ENCODE assay signal across 9 cellular contexts in the genomic region with DNA sequence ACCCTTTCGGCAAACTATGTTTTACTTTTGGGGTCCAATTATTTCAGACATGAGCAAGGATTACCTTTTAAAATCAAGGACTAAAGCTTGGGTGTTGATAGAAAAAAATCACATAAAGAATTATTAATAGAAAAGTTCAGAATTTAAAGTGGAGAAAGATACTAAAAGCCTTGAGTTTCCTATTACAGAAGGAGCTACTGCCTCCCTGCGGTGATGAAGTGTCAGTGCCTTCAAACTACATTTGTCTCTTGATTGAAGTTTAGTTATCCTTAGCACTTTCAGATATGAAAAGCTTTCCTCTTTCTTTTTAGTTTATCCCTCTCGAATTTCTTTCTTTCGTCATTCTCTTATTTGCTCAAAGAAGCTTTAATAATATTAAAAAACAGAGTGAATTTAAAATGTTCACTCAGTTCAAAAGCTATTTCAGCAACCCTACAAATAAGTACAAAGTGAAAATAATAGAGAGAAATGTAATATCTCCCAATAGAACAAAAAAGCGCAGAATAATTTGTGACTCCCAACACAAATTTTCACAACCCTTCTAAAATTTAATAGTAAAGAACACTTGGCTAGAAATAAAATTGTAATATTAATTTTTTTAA.
DNase-seq lines count a peak whose midpoint lies in the region; ATAC-seq, FAIRE-seq and TF ChIP-seq lines count a peak whose summit lies in the region.
"Had no signal": no experiment of that assay in that cellular context is flagged by ENCODE, and none has a peak within 500 bp of the region (broad histone marks: within the 10 kb centered on the region; RNA-seq: fewer than 3 reads in every experiment).

No MANE protein-coding gene starts in this region.

- H3K4me2 ChIP-seq in keratinocyte (ENCODE audit: control insufficient read depth, extremely low read depth, insufficient read depth, low read depth, low read length): no peak overlapping the region

- H3K27me3 ChIP-seq in keratinocyte (ENCODE audit: control insufficient read depth, extremely low read depth, insufficient read depth, low read length) (no peaks in the 10 kb centered on the region), vagina (no peaks in the 10 kb centered on the region)

- H3K27me3 Mint-ChIP-seq in CD14-positive monocyte (ENCODE audit: low read depth in 3 of 3): peaks cover 0 to 4% (median 0%) of the 10 kb centered on the region in 3 donors

- H3K4me3 Mint-ChIP-seq in CD14-positive monocyte: no peak overlapping the region
- H3K4me3 Mint-ChIP-seq: T-helper 1 cell treated with Interleukin-12 subunit alpha and Interleukin-12 subunit beta and Interleukin-4 antibody, amounts not matched to agents 30 μg/mL and 1 μg/mL, for 36 hours had no signal

- H2AFZ ChIP-seq in keratinocyte (ENCODE audit: control insufficient read depth, low read length): no peak overlapping the region

- H4K20me1 ChIP-seq in keratinocyte (ENCODE audit: control insufficient read depth, extremely low read depth, insufficient read depth, low read length): no peaks in the 10 kb centered on the region

- no peak overlapping the region for H3K27ac Mint-ChIP-seq in CD14-positive monocyte
- H3K27ac Mint-ChIP-seq: T-helper 1 cell treated with Interleukin-12 subunit alpha and Interleukin-12 subunit beta and Interleukin-4 antibody, amounts not matched to agents 30 μg/mL and 1 μg/mL, for 36 hours had no signal

- no peak overlapping the region for H3K9ac ChIP-seq in keratinocyte (ENCODE audit: control insufficient read depth, extremely low read depth, insufficient read depth, low read length)

- H3K9me3 ChIP-seq in keratinocyte (ENCODE audit: control insufficient read depth, low read depth, low read length) (no peaks in the 10 kb centered on the region), vagina (no peaks in the 10 kb centered on the region)

- H3K27ac ChIP-seq in keratinocyte (ENCODE audit: control insufficient read depth, insufficient read depth, low read length) (no peak overlapping the region), vagina (no peak overlapping the region)

- TF ChIP-seq POLR2A in vagina (IDR thresholded peaks at IDR 0.05): no peak

- H3K36me3 ChIP-seq in keratinocyte (ENCODE audit: control insufficient read depth in 2 of 2, extremely low read depth in 1 of 2, insufficient read depth in 2 of 2, low read length in 2 of 2) (no peaks in the 10 kb centered on the region), vagina (no peaks in the 10 kb centered on the region)

- TF ChIP-seq CTCF in CD14-positive monocyte (IDR thresholded peaks at IDR 0.05) (peak; percentile 89), astrocyte of the cerebellum (IDR thresholded peaks at IDR 0.05; ENCODE audit: low read depth, low read length, missing control alignments) (peak; percentile 84), keratinocyte (optimal IDR thresholded peaks at IDR 0.05 in 1 of 3, IDR thresholded peaks at IDR 0.05 in 1 of 3, conservative IDR thresholded peaks at IDR 0.05 in 1 of 3; ENCODE audit: extremely low read depth in 1 of 3, insufficient read depth in 2 of 3, low read length in 3 of 3) (peak in 2 of 3 experiments; percentile 68 to 70), vagina (IDR thresholded peaks at IDR 0.05) (peak; percentile 24 to 48 (median 42))

- peaks cover 12% of the 10 kb centered on the region for H3K4me1 Mint-ChIP-seq in CD14-positive monocyte

- in situ Hi-C loops in astrocyte of the cerebellum (cut with HindIII; ENCODE audit: low sequenced_read_pairs): no loop called here

- H3K36me3 Mint-ChIP-seq in CD14-positive monocyte: no peaks in the 10 kb centered on the region

- DNase-seq in CD14-positive monocyte (ENCODE audit: low spot score) (no peak), NCI-H2227 treated with DMSO at 0.1 percent for 48 hours (lab: John Stamatoyannopoulos, UW) (peak; percentile 36), astrocyte of the cerebellum (ENCODE audit: low read depth) (peak; percentile 49), keratinocyte (ENCODE audit: low read depth, low spot score) (no peak), vagina (ENCODE audit: extremely low spot score in 2 of 2) (no peak), HK-2 (ENCODE audit: unreplicated experiment) (no peak)

- H3K4me1 ChIP-seq in keratinocyte (ENCODE audit: control insufficient read depth, extremely low read depth, insufficient read depth, low read length): no peaks in the 10 kb centered on the region
- no peaks in the 10 kb centered on the region for H3K4me1 ChIP-seq in vagina

- no peaks in the 10 kb centered on the region for H3K79me2 ChIP-seq in keratinocyte (ENCODE audit: control insufficient read depth, insufficient read depth, low read length)

- H3K9me1 ChIP-seq in keratinocyte (ENCODE audit: control insufficient read depth, extremely low read depth, insufficient read depth, low read length): no peaks in the 10 kb centered on the region

- peaks cover 0 to 2% (median 0%) of the 10 kb centered on the region in 7 donors for H3K9me3 Mint-ChIP-seq in CD14-positive monocyte
- H3K9me3 Mint-ChIP-seq: T-helper 1 cell treated with Interleukin-12 subunit alpha and Interleukin-12 subunit beta and Interleukin-4 antibody, amounts not matched to agents 30 μg/mL and 1 μg/mL, for 36 hours had no signal

- peak; percentile 78 for ATAC-seq in GM18498 (IDR thresholded peaks at IDR 0.05; ENCODE audit: unreplicated experiment)
- peak; percentile 87 for ATAC-seq in HG02973 (IDR thresholded peaks at IDR 0.05; ENCODE audit: unreplicated experiment)

- dilution Hi-C loops in keratinocyte (cut with MboI; ENCODE audit: extremely low pct_ligation_motif_present, low sequenced_read_pairs): no loop called here

- FAIRE-seq in keratinocyte (lab: Jason Lieb, UNC): no peak

- H3K4me3 ChIP-seq in astrocyte of the cerebellum (ENCODE audit: low read depth, low read length): no peak overlapping the region
- no peak overlapping the region for H3K4me3 ChIP-seq in keratinocyte (ENCODE audit: control insufficient read depth in 2 of 3, extremely low read depth in 1 of 3, insufficient read depth in 2 of 3, low read depth in 1 of 3, low read length in 3 of 3)
- H3K4me3 ChIP-seq in vagina: no peak overlapping the region

- intact Hi-C loops in CD14-positive monocyte (cut with micrococcal nuclease) (loop anchor here in 1 of 2 donors (10.0 kb wide), 1 partner anchor 291 kb away; no protein-coding TSS in a partner anchor), vagina (cut with DNase I) (no loop called here)

Comparison
In these comparisons a context has a peak if more than half of its experiments do, and no peak if none do; other contexts are left out.
1. DNase-seq: peak in NCI-H2227 treated with DMSO at 0.1 percent for 48 hours (single experiment) and astrocyte of the cerebellum (single experiment); none in CD14-positive monocyte (single experiment), keratinocyte (single experiment), vagina (0 of 2) and HK-2 (single experiment).
2. Peak in every context shown above with its lines, with median percentiles within 50 percentile points of each other: CTCF ChIP-seq.